12 cellular contexts compared by ENCODE assay signal in genomic region chr17:60573139-60573975, GRCh38. TPM values are rescaled to one million over a fixed set of nuclear protein-coding genes. Genes with fewer than 3 reads are reported as not detected.
DNase-seq lines count a peak whose midpoint lies in the region; ATAC-seq and TF ChIP-seq lines count a peak whose summit lies in the region.
"Had no signal": no experiment of that assay in that cellular context is flagged by ENCODE, and none has a peak within 500 bp of the region (broad histone marks: within the 10 kb centered on the region; RNA-seq: fewer than 3 reads in every experiment).

No MANE protein-coding gene starts in this region.

- H3F3A ChIP-seq in GM23338 (replicated peaks; ENCODE audit: low read depth) = no peaks in the 10 kb centered on the region

- H3K4me3 Mint-ChIP-seq in GM23338 = no peak overlapping the region
- no peak overlapping the region for H3K4me3 Mint-ChIP-seq in activated naive CD8-positive, alpha-beta T cell treated with anti-CD3 and anti-CD28 coated beads, Interleukin-2, amount 50 U/mL, for 24 hours
- H3K4me3 Mint-ChIP-seq: CD8-positive, alpha-beta T cell; natural killer cell had no signal

- peaks cover 6% of the 10 kb centered on the region; the same call in 1 of the 2 replicates for H3K4me1 ChIP-seq in GM23338 (ENCODE audit: insufficient read depth)
- peaks cover 8 to 9% of the 10 kb centered on the region in 2 donors for H3K4me1 ChIP-seq in gastrocnemius medialis

- intact Hi-C loops in gastrocnemius medialis (cut with DNase I; ENCODE audit: low total_unique reads) = no loop called here

- no peaks in the 10 kb centered on the region for H3K79me2 ChIP-seq in GM23338 (replicated peaks; ENCODE audit: insufficient read depth)

- no peaks in the 10 kb centered on the region for H3K9me3 ChIP-seq in gastrocnemius medialis

- peak in 1 of 2 donors; percentile 20 for TF ChIP-seq POLR2A in gastrocnemius medialis (IDR thresholded peaks at IDR 0.05)

- DNase-seq in GM23338 (ENCODE audit: low spot score) (peak; percentile 60), cardiac fibroblast (ENCODE audit: low read depth in 2 of 2) (peak; percentile 54 to 90), islet precursor cell (peak; percentile 97), gastrocnemius medialis (no peak), HPDE6-E6E7 (ENCODE audit: extremely low spot score) (no peak)
- DNase-seq in activated naive CD8-positive, alpha-beta T cell treated with anti-CD3 and anti-CD28 coated beads, Interleukin-2, amount 50 U/mL, for 24 hours = no peak
- DNase-seq: activated CD4-positive, alpha-beta T cell treated with anti-CD3 and anti-CD28 coated beads for 48 hours; CD8-positive, alpha-beta T cell; natural killer cell; NCI-H526 had no signal

- H3K27me3 ChIP-seq in GM23338 (ENCODE audit: insufficient read depth) (no peaks in the 10 kb centered on the region), gastrocnemius medialis (no peaks in the 10 kb centered on the region)

- in situ Hi-C loops in gastrocnemius medialis (cut with MboI; ENCODE audit: low sequenced_read_pairs in 4 of 4) = loop anchor here in 3 of 4 donors (5.0 to 10.0 kb wide), 3 partner anchors 49 to 64 kb away; partner anchors contain the start of gene APPBP2 (in 1 of the 3)

- peaks cover 9% of the 10 kb centered on the region; the same call in 2 of the 3 replicates for H3K9me3 Mint-ChIP-seq in GM23338
- H3K9me3 Mint-ChIP-seq in activated naive CD8-positive, alpha-beta T cell treated with anti-CD3 and anti-CD28 coated beads, Interleukin-2, amount 50 U/mL, for 24 hours = no peaks in the 10 kb centered on the region
- H3K9me3 Mint-ChIP-seq: CD8-positive, alpha-beta T cell; natural killer cell had no signal

- ATAC-seq in GM23338 = no peak; the same call in 2 of the 3 replicates
- peak in 1 of 2 donors; percentile 45 for ATAC-seq in gastrocnemius medialis
- no peak for ATAC-seq in GM21825 (IDR thresholded peaks at IDR 0.05; ENCODE audit: unreplicated experiment)
- ATAC-seq in activated naive CD8-positive, alpha-beta T cell treated with anti-CD3 and anti-CD28 coated beads, Interleukin-2, amount 50 U/mL, for 24 hours = no peak
- no peak for ATAC-seq in HG03442 (IDR thresholded peaks at IDR 0.05; ENCODE audit: unreplicated experiment)
- ATAC-seq: CD8-positive, alpha-beta T cell; natural killer cell had no signal

- H2AFZ ChIP-seq in GM23338 = no peak overlapping the region

- no peaks in the 10 kb centered on the region for H3K36me3 Mint-ChIP-seq in GM23338 (ENCODE audit: low read depth)
- no peaks in the 10 kb centered on the region for H3K36me3 Mint-ChIP-seq in activated naive CD8-positive, alpha-beta T cell treated with anti-CD3 and anti-CD28 coated beads, Interleukin-2, amount 50 U/mL, for 24 hours (ENCODE audit: low read depth)
- H3K36me3 Mint-ChIP-seq: CD8-positive, alpha-beta T cell; natural killer cell had no signal

- no peak overlapping the region for H3K27ac Mint-ChIP-seq in GM23338
- H3K27ac Mint-ChIP-seq in activated naive CD8-positive, alpha-beta T cell treated with anti-CD3 and anti-CD28 coated beads, Interleukin-2, amount 50 U/mL, for 24 hours = no peak overlapping the region
- H3K27ac Mint-ChIP-seq: CD8-positive, alpha-beta T cell; natural killer cell had no signal

- TF ChIP-seq CTCF in GM23338 (conservative IDR thresholded peaks at IDR 0.05; ENCODE audit: low read depth in 2 of 2) = no peak
- no peak for TF ChIP-seq CTCF in cardiac fibroblast (IDR thresholded peaks at IDR 0.05; ENCODE audit: low read depth, low read length)
- no peak for TF ChIP-seq CTCF in gastrocnemius medialis (IDR thresholded peaks at IDR 0.05 in 4 of 5, conservative IDR thresholded peaks at IDR 0.05 in 1 of 5)

- no peak overlapping the region for H3K4me3 ChIP-seq in GM23338
- H3K4me3 ChIP-seq in cardiac fibroblast (replicated peaks in 1 of 2; ENCODE audit: low read depth in 2 of 2, low read length in 2 of 2) = no peak overlapping the region
- H3K4me3 ChIP-seq in gastrocnemius medialis = no peak overlapping the region

- peaks cover 4% of the 10 kb centered on the region for H3K27me3 Mint-ChIP-seq in GM23338 (ENCODE audit: insufficient read depth, low read depth, poor library complexity)
- no peaks in the 10 kb centered on the region for H3K27me3 Mint-ChIP-seq in activated naive CD8-positive, alpha-beta T cell treated with anti-CD3 and anti-CD28 coated beads, Interleukin-2, amount 50 U/mL, for 24 hours

- no peaks in the 10 kb centered on the region for H3K9me2 ChIP-seq in GM23338 (ENCODE audit: insufficient read depth)

- H4K20me1 ChIP-seq in GM23338 (replicated peaks; ENCODE audit: insufficient read depth) = no peaks in the 10 kb centered on the region

- no peaks in the 10 kb centered on the region for H3K36me3 ChIP-seq in GM23338 (ENCODE audit: insufficient read depth)
- no peaks in the 10 kb centered on the region for H3K36me3 ChIP-seq in gastrocnemius medialis

- no peak overlapping the region for H3K4me2 ChIP-seq in GM23338

- peaks cover 9% of the 10 kb centered on the region; the same call in 1 of the 3 replicates for H3K4me1 Mint-ChIP-seq in GM23338
- peaks cover 5% of the 10 kb centered on the region for H3K4me1 Mint-ChIP-seq in activated naive CD8-positive, alpha-beta T cell treated with anti-CD3 and anti-CD28 coated beads, Interleukin-2, amount 50 U/mL, for 24 hours

- H3K27ac ChIP-seq in GM23338 (ENCODE audit: low read depth) = no peak overlapping the region
- peak overlapping the region; percentile 66 to 75 (median 74) for H3K27ac ChIP-seq in gastrocnemius medialis

TF ChIP-seq in GM23338, 12 proteins besides CTCF, POLR2A, EP300 and RAD21 (continues in another document):
- TF ChIP-seq ZNF331 (CRISPR knock-in tag; IDR thresholded peaks at IDR 0.05; ENCODE audit: low read depth) (no peak), EZH2phosphoT487 (IDR thresholded peaks at IDR 0.05; ENCODE audit: unreplicated experiment) (no peak), STAT1 (IDR thresholded peaks at IDR 0.05; ENCODE audit: unreplicated experiment) (no peak), NANOG (IDR thresholded peaks at IDR 0.05; ENCODE audit: borderline replicate concordance) (no peak), REST (IDR thresholded peaks at IDR 0.05; ENCODE audit: unreplicated experiment) (no peak), JUNB (IDR thresholded peaks at IDR 0.05; ENCODE audit: unreplicated experiment) (no peak), EZH2 (IDR thresholded peaks at IDR 0.05; ENCODE audit: low read depth, unreplicated experiment) (no peak), POLR2AphosphoS5 (IDR thresholded peaks at IDR 0.05; ENCODE audit: low read depth) (no peak), ZNF114 (CRISPR knock-in tag; IDR thresholded peaks at IDR 0.05) (no peak), CREB1 (CRISPR knock-in tag; IDR thresholded peaks at IDR 0.05; ENCODE audit: low read depth) (no peak)

RNA-seq across cellular contexts. Expression of gene PPM1D, which starts 26.6 kb away (rescaled TPM):
- total RNA-seq in GM23338 (2014; rRNA removed; shearing (Covaris generic)) = 13.3 and 13.7 TPM in 2 replicates
- 7.8 and 7.9 TPM in 2 replicates for polyA plus RNA-seq in GM23338 (2016; fragmentation: Nextera tagmentation; extraction: Ambion mirVana)
- 10 to 100 TPM in 1 of 4 donors, 1 to 10 TPM in 3; 4.6 to 11.4 (median 9.2) TPM for total RNA-seq in gastrocnemius medialis

RNA-seq across cellular contexts. Expression of gene APPBP2, which starts 47.3 kb away (rescaled TPM):
- total RNA-seq in GM23338 (2014; rRNA removed; shearing (Covaris generic)) = 14.3 and 15.0 TPM in 2 replicates
- 5.1 and 9.3 TPM in 2 replicates for polyA plus RNA-seq in GM23338 (2016; fragmentation: Nextera tagmentation; extraction: Ambion mirVana)
- total RNA-seq in gastrocnemius medialis = 10 to 100 TPM; 14.2 to 21.8 (median 18.1) TPM

Comparison
In these comparisons a context has a peak if more than half of its experiments do, and no peak if none do; other contexts are left out.
1. DNase-seq: peak in GM23338 (single experiment), cardiac fibroblast (2 of 2) and islet precursor cell (single experiment); none in gastrocnemius medialis (0 of 2), HPDE6-E6E7 (single experiment) and activated naive CD8-positive, alpha-beta T cell treated with anti-CD3 and anti-CD28 coated beads, Interleukin-2, amount 50 U/mL, for 24 hours (single experiment).